7 cellular contexts compared by ENCODE assay signal in the genomic region with DNA sequence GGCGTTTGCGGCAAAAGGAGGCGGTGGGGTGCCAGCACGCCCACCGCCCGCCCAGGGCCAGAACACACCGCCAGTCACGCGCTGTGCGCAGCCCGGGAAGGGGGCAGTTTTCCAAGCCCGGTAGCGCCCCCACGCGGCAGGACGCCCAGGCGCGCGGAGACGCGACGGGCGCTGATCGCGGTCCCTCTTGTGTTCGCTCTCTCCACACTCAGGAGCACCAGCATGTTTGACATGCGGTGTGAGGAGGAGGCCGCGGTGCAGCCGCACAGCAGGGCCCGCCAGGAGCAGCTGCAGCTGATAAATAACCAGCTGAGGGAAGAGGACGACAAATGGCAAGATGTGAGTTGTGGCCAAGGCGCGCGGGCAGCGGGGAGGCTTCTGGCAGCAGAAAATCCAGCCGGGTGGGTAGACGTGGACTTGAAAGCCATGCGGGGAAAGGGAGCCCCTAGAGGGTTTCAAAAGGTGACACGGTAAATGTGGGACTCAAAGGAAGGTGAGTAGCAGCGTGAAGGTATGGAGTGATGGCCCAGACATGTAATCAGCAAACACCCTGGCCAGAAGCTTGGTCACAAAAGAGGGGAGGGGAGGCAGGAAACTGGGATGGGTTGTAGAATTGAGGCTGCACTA.
A peak's percentile ranks its signal among the peaks of the same experiment; 100 is the strongest.
DNase-seq lines count a peak whose midpoint lies in the region; ATAC-seq, FAIRE-seq and TF ChIP-seq lines count a peak whose summit lies in the region.

No MANE protein-coding gene starts in this region.

- H3K27me3 Mint-ChIP-seq in activated CD8-positive, alpha-beta T cell treated with anti-CD3 and anti-CD28 coated beads, Interleukin-2, amount 10 ng/mL, durations not matched to agents 7 days and 5 days (ENCODE audit: low read depth), result peaks cover 22% of the 10 kb centered on the region

- H3K27ac ChIP-seq in GM23248 (no peak overlapping the region), pancreas (no peak overlapping the region)

- 0 out of 2 replicates have a peak, but pooled peaks cover 2% of the 10 kb centered on the region for H3K4me1 ChIP-seq in GM23248 (ENCODE audit: insufficient read depth)
- H3K4me1 ChIP-seq in pancreas, result no peaks in the 10 kb centered on the region

- H3K4me3 ChIP-seq in GM23248 (peak overlapping the region; percentile 51), pancreas (peak overlapping the region in 1 of 4 donors; percentile 15)

- FAIRE-seq in pancreas (lab: Jason Lieb, UNC), result no peak

- 16 to 20% methylated on average over 38 to 41 of the region's 41 CpGs for WGBS in GM23248 (ENCODE audit: low coverage in 1 of 2, low lambda C conversion rate in 2 of 2, missing lambda C conversion rate in 2 of 2), 2 experiments
- WGBS in pancreas, 2 donors, result 10 to 12% methylated on average over 41 of the region's 41 CpGs

- H3K9me3 ChIP-seq in GM23248 (ENCODE audit: low read depth) (no peaks in the 10 kb centered on the region), pancreas (no peaks in the 10 kb centered on the region)

- no peaks in the 10 kb centered on the region for H3F3A ChIP-seq in GM23248 (ENCODE audit: insufficient read depth)

- H3K36me3 ChIP-seq in GM23248 (ENCODE audit: low read depth), result no peaks in the 10 kb centered on the region
- H3K36me3 ChIP-seq in pancreas, result no peaks in the 10 kb centered on the region

- no peak for ATAC-seq in activated CD8-positive, alpha-beta T cell treated with anti-CD3 and anti-CD28 coated beads, Interleukin-2, amount 10 ng/mL, durations not matched to agents 7 days and 5 days
- ATAC-seq in Right ventricle myocardium superior (ENCODE audit: poor library complexity), result peak; percentile 93
- ATAC-seq in pancreas, result peak; percentile 89 to 98 (median 97)
- no peak for ATAC-seq in HG02759 (IDR thresholded peaks at IDR 0.05; ENCODE audit: unreplicated experiment)
- ATAC-seq in HG03460 (IDR thresholded peaks at IDR 0.05; ENCODE audit: unreplicated experiment), result no peak
- ATAC-seq in GM19328 (IDR thresholded peaks at IDR 0.05; ENCODE audit: unreplicated experiment), result no peak

- in situ Hi-C loops in GM23248 (cut with MboI), result no loop called here

- intact Hi-C loops in Right ventricle myocardium superior (cut with DNase I), result no loop called here
- intact Hi-C loops in pancreas (cut with DNase I), result no loop called here

- H2AFZ ChIP-seq in GM23248, result no peak overlapping the region

- peak; percentile 76 to 88 (median 78) for TF ChIP-seq CTCF in pancreas (IDR thresholded peaks at IDR 0.05)

- DNase-seq in GM23248 (peak; percentile 55), Right ventricle myocardium superior (peak; percentile 84), pancreas (peak; percentile 36 to 93 (median 66))
- DNase-seq in activated CD8-positive, alpha-beta T cell treated with anti-CD3 and anti-CD28 coated beads, Interleukin-2, amount 10 ng/mL, durations not matched to agents 7 days and 5 days, result peak; percentile 22

- POLR2A ChIA-PET in activated CD8-positive, alpha-beta T cell treated with anti-CD3 and anti-CD28 coated beads, Interleukin-2, amount 10 ng/mL, durations not matched to agents 7 days and 5 days (lab: Charles Lee), result no interaction called here

- no peak overlapping the region for H3K9ac ChIP-seq in GM23248

- H3K4me1 Mint-ChIP-seq in activated CD8-positive, alpha-beta T cell treated with anti-CD3 and anti-CD28 coated beads, Interleukin-2, amount 10 ng/mL, durations not matched to agents 7 days and 5 days (ENCODE audit: low read depth), result no peaks in the 10 kb centered on the region

- H3K36me3 Mint-ChIP-seq in activated CD8-positive, alpha-beta T cell treated with anti-CD3 and anti-CD28 coated beads, Interleukin-2, amount 10 ng/mL, durations not matched to agents 7 days and 5 days (ENCODE audit: low read depth), result no peaks in the 10 kb centered on the region

- no peaks in the 10 kb centered on the region for H3K79me2 ChIP-seq in GM23248 (ENCODE audit: insufficient read depth)

- no peaks in the 10 kb centered on the region for H4K20me1 ChIP-seq in GM23248 (ENCODE audit: insufficient read depth)

- H3K4me2 ChIP-seq in GM23248 (ENCODE audit: unreplicated experiment), result peak overlapping the region; percentile 40

- H3K27me3 ChIP-seq in GM23248 (replicated peaks; ENCODE audit: insufficient read depth) (peaks cover 9% of the 10 kb centered on the region; the same call in 1 of the 2 replicates), pancreas (no peaks in the 10 kb centered on the region)

- H3K27ac Mint-ChIP-seq in activated CD8-positive, alpha-beta T cell treated with anti-CD3 and anti-CD28 coated beads, Interleukin-2, amount 10 ng/mL, durations not matched to agents 7 days and 5 days, result no peak overlapping the region

- no peak overlapping the region for H3K4me3 Mint-ChIP-seq in activated CD8-positive, alpha-beta T cell treated with anti-CD3 and anti-CD28 coated beads, Interleukin-2, amount 10 ng/mL, durations not matched to agents 7 days and 5 days

- H3K9me3 Mint-ChIP-seq in activated CD8-positive, alpha-beta T cell treated with anti-CD3 and anti-CD28 coated beads, Interleukin-2, amount 10 ng/mL, durations not matched to agents 7 days and 5 days (ENCODE audit: insufficient read depth), result no peaks in the 10 kb centered on the region

- CTCF ChIA-PET in activated CD8-positive, alpha-beta T cell treated with anti-CD3 and anti-CD28 coated beads, Interleukin-2, amount 10 ng/mL, durations not matched to agents 7 days and 5 days (lab: Charles Lee), result interaction anchor here (0.8 to 0.9 kb wide), 3 partner anchors 18 to 363 kb away, joined by 3 to 5 read pairs (median 4); no protein-coding TSS in a partner anchor

- H3K9me2 ChIP-seq in GM23248 (ENCODE audit: insufficient read depth), result no peaks in the 10 kb centered on the region

Comparison
In these comparisons a context has a peak if more than half of its experiments do, and no peak if none do; other contexts are left out.
1. DNase-seq: peak in every context shown above with its lines; median percentile 84 in Right ventricle myocardium superior; 66 in pancreas; 55 in GM23248; 22 in activated CD8-positive, alpha-beta T cell treated with anti-CD3 and anti-CD28 coated beads, Interleukin-2, amount 10 ng/mL, durations not matched to agents 7 days and 5 days.
2. ATAC-seq: peak in Right ventricle myocardium superior (single experiment) and pancreas (4 of 4); none in activated CD8-positive, alpha-beta T cell treated with anti-CD3 and anti-CD28 coated beads, Interleukin-2, amount 10 ng/mL, durations not matched to agents 7 days and 5 days (single experiment), HG02759 (single experiment), HG03460 (single experiment) and GM19328 (single experiment).